8 cellular contexts compared by ENCODE assay signal in genomic region chr3:148991219-148992026, GRCh38. TPM values are rescaled to one million over a fixed set of nuclear protein-coding genes. Genes with fewer than 3 reads are reported as not detected.
DNase-seq lines count a peak whose midpoint lies in the region; ATAC-seq and TF ChIP-seq lines count a peak whose summit lies in the region.

Gene GYG1, plus strand, starts transcription at chr3:148991540. Its CDS starts 101 bp downstream, at chr3:148991641.

- peak within 1 kb of the TSS; percentile 77 for H3K9ac ChIP-seq in HUES6 (ENCODE audit: low read length)

- H3K36me3 Mint-ChIP-seq in activated T-helper 2 cell treated with anti-CD3 and anti-CD28 coated beads, Interferon-gamma antibody, Interleukin-2, Interleukin-4, amounts not matched to agents 10 μg/mL and 5 μg/mL and 100 μg/mL, durations not matched to agents 14 hours and 24 hours and 36 hours (ENCODE audit: low read depth), result peaks cover 22% of the 10 kb centered on the region
- peaks cover 12% of the 10 kb centered on the region for H3K36me3 Mint-ChIP-seq in natural killer cell treated with Interleukin-12 subunit alpha and Interleukin-12 subunit beta and Interleukin-15 and Interleukin-18, amount 100 ng/mL, for 72 hours
- peaks cover 15% of the 10 kb centered on the region for H3K36me3 Mint-ChIP-seq in stimulated activated naive CD8-positive, alpha-beta T cell treated with anti-CD3 and anti-CD28 coated beads, Interleukin-15, Interleukin-2, amounts not matched to agents 100 ng/mL and 50 ng/mL, for 24 hours (ENCODE audit: low read depth)

- H3K4me3 ChIP-seq in HUES6 (ENCODE audit: low read depth, low read length) (peak within 1 kb of the TSS; percentile 81), RWPE2 (ENCODE audit: severe bottlenecking) (peak within 1 kb of the TSS; percentile 79), fibroblast of pulmonary artery (replicated peaks; ENCODE audit: low read depth, low read length) (peak within 1 kb of the TSS; percentile 75)

- DNase-seq in DMS153 (lab: John Stamatoyannopoulos, UW) (peak; percentile 53), RWPE2 (ENCODE audit: low spot score) (peak; percentile 73), fibroblast of pulmonary artery (ENCODE audit: low read depth) (peak; percentile 85)
- DNase-seq in activated T-helper 2 cell treated with anti-CD3 and anti-CD28 coated beads, Interferon-gamma antibody, Interleukin-2, Interleukin-4, amounts not matched to agents 10 μg/mL and 5 μg/mL and 100 μg/mL, durations not matched to agents 14 hours and 24 hours and 36 hours (ENCODE audit: low spot score), result peak; percentile 73
- DNase-seq in natural killer cell treated with Interleukin-12 subunit alpha and Interleukin-12 subunit beta and Interleukin-15 and Interleukin-18, amount 100 ng/mL, for 72 hours (ENCODE audit: low spot score), result peak; percentile 91

- H3K27ac ChIP-seq in HUES6 (ENCODE audit: low read depth, low read length) (peak within 1 kb of the TSS; percentile 52; the same call in 1 of the 2 replicates), RWPE2 (ENCODE audit: poor library complexity, severe bottlenecking) (peak within 1 kb of the TSS; percentile 37)

- H3K4me1 Mint-ChIP-seq in activated T-helper 2 cell treated with anti-CD3 and anti-CD28 coated beads, Interferon-gamma antibody, Interleukin-2, Interleukin-4, amounts not matched to agents 10 μg/mL and 5 μg/mL and 100 μg/mL, durations not matched to agents 14 hours and 24 hours and 36 hours (ENCODE audit: low read depth), result peaks cover 26% of the 10 kb centered on the region
- H3K4me1 Mint-ChIP-seq in natural killer cell treated with Interleukin-12 subunit alpha and Interleukin-12 subunit beta and Interleukin-15 and Interleukin-18, amount 100 ng/mL, for 72 hours (ENCODE audit: low read depth in 2 of 2), result peaks cover 36 to 54% of the 10 kb centered on the region in 2 donors
- peaks cover 29% of the 10 kb centered on the region for H3K4me1 Mint-ChIP-seq in stimulated activated naive CD8-positive, alpha-beta T cell treated with anti-CD3 and anti-CD28 coated beads, Interleukin-15, Interleukin-2, amounts not matched to agents 100 ng/mL and 50 ng/mL, for 24 hours (ENCODE audit: low read depth)

- ATAC-seq in GM21423 (IDR thresholded peaks at IDR 0.05; ENCODE audit: unreplicated experiment) (peak; percentile 78), RWPE2 (ENCODE audit: low read depth) (peak; percentile 88)
- ATAC-seq in natural killer cell treated with Interleukin-12 subunit alpha and Interleukin-12 subunit beta and Interleukin-15 and Interleukin-18, amount 100 ng/mL, for 72 hours, result peak; percentile 92 to 93

- peak within 1 kb of the TSS; percentile 82 for H3K4me3 Mint-ChIP-seq in activated T-helper 2 cell treated with anti-CD3 and anti-CD28 coated beads, Interferon-gamma antibody, Interleukin-2, Interleukin-4, amounts not matched to agents 10 μg/mL and 5 μg/mL and 100 μg/mL, durations not matched to agents 14 hours and 24 hours and 36 hours (ENCODE audit: low read depth)
- peak within 1 kb of the TSS; percentile 91 for H3K4me3 Mint-ChIP-seq in natural killer cell treated with Interleukin-12 subunit alpha and Interleukin-12 subunit beta and Interleukin-15 and Interleukin-18, amount 100 ng/mL, for 72 hours
- peak within 1 kb of the TSS; percentile 84 for H3K4me3 Mint-ChIP-seq in stimulated activated naive CD8-positive, alpha-beta T cell treated with anti-CD3 and anti-CD28 coated beads, Interleukin-15, Interleukin-2, amounts not matched to agents 100 ng/mL and 50 ng/mL, for 24 hours

- H3K9me3 ChIP-seq in HUES6 (ENCODE audit: control insufficient read depth, insufficient read depth, low read depth, low read length) (no peaks in the 10 kb centered on the region), RWPE2 (ENCODE audit: severe bottlenecking) (no peaks in the 10 kb centered on the region)

- H3K27me3 Mint-ChIP-seq in activated T-helper 2 cell treated with anti-CD3 and anti-CD28 coated beads, Interferon-gamma antibody, Interleukin-2, Interleukin-4, amounts not matched to agents 10 μg/mL and 5 μg/mL and 100 μg/mL, durations not matched to agents 14 hours and 24 hours and 36 hours (ENCODE audit: low read depth), result no peaks in the 10 kb centered on the region
- H3K27me3 Mint-ChIP-seq in natural killer cell treated with Interleukin-12 subunit alpha and Interleukin-12 subunit beta and Interleukin-15 and Interleukin-18, amount 100 ng/mL, for 72 hours, result no peaks in the 10 kb centered on the region
- no peaks in the 10 kb centered on the region for H3K27me3 Mint-ChIP-seq in stimulated activated naive CD8-positive, alpha-beta T cell treated with anti-CD3 and anti-CD28 coated beads, Interleukin-15, Interleukin-2, amounts not matched to agents 100 ng/mL and 50 ng/mL, for 24 hours

- peaks cover 12% of the 10 kb centered on the region for H3K36me3 ChIP-seq in HUES6 (ENCODE audit: control insufficient read depth, insufficient read depth, low read length)
- peaks cover 17% of the 10 kb centered on the region for H3K36me3 ChIP-seq in RWPE2 (ENCODE audit: low read depth)

- TF ChIP-seq CTCF in RWPE2 (IDR thresholded peaks at IDR 0.05; ENCODE audit: poor library complexity, severe bottlenecking) (peak; percentile 54), fibroblast of pulmonary artery (IDR thresholded peaks at IDR 0.05; ENCODE audit: low read length, missing control alignments) (no peak)

- H3K4me1 ChIP-seq in HUES6 (ENCODE audit: control insufficient read depth, insufficient read depth, low read length), result peaks cover 17% of the 10 kb centered on the region
- no peaks in the 10 kb centered on the region for H3K4me1 ChIP-seq in RWPE2 (ENCODE audit: insufficient read depth, poor library complexity, severe bottlenecking)

- H3K9me3 Mint-ChIP-seq in activated T-helper 2 cell treated with anti-CD3 and anti-CD28 coated beads, Interferon-gamma antibody, Interleukin-2, Interleukin-4, amounts not matched to agents 10 μg/mL and 5 μg/mL and 100 μg/mL, durations not matched to agents 14 hours and 24 hours and 36 hours, result no peaks in the 10 kb centered on the region
- H3K9me3 Mint-ChIP-seq in natural killer cell treated with Interleukin-12 subunit alpha and Interleukin-12 subunit beta and Interleukin-15 and Interleukin-18, amount 100 ng/mL, for 72 hours, result no peaks in the 10 kb centered on the region
- no peaks in the 10 kb centered on the region for H3K9me3 Mint-ChIP-seq in stimulated activated naive CD8-positive, alpha-beta T cell treated with anti-CD3 and anti-CD28 coated beads, Interleukin-15, Interleukin-2, amounts not matched to agents 100 ng/mL and 50 ng/mL, for 24 hours

- H3K27ac Mint-ChIP-seq in activated T-helper 2 cell treated with anti-CD3 and anti-CD28 coated beads, Interferon-gamma antibody, Interleukin-2, Interleukin-4, amounts not matched to agents 10 μg/mL and 5 μg/mL and 100 μg/mL, durations not matched to agents 14 hours and 24 hours and 36 hours, result peak within 1 kb of the TSS; percentile 82
- peak within 1 kb of the TSS; percentile 95 to 96 for H3K27ac Mint-ChIP-seq in natural killer cell treated with Interleukin-12 subunit alpha and Interleukin-12 subunit beta and Interleukin-15 and Interleukin-18, amount 100 ng/mL, for 72 hours
- peak within 1 kb of the TSS; percentile 78 for H3K27ac Mint-ChIP-seq in stimulated activated naive CD8-positive, alpha-beta T cell treated with anti-CD3 and anti-CD28 coated beads, Interleukin-15, Interleukin-2, amounts not matched to agents 100 ng/mL and 50 ng/mL, for 24 hours

- intact Hi-C loops in activated T-helper 2 cell treated with anti-CD3 and anti-CD28 coated beads, Interferon-gamma antibody, Interleukin-2, Interleukin-4, amounts not matched to agents 10 μg/mL and 5 μg/mL and 100 μg/mL, durations not matched to agents 14 hours and 24 hours and 36 hours (cut with micrococcal nuclease), result loop anchor here (1.0 to 5.0 kb wide), 5 partner anchors 17 to 256 kb away; partner anchors contain the start of genes HLTF and HPS3

- H3K27me3 ChIP-seq in HUES6 (ENCODE audit: control insufficient read depth, insufficient read depth, low read length) (peaks cover 11% of the 10 kb centered on the region), RWPE2 (ENCODE audit: insufficient read depth, poor library complexity, severe bottlenecking) (no peaks in the 10 kb centered on the region)

RNA-seq across cellular contexts. Expression of gene GYG1, which starts in this region (rescaled TPM):
- total RNA-seq in activated T-helper 2 cell treated with anti-CD3 and anti-CD28 coated beads, Interferon-gamma antibody, Interleukin-2, Interleukin-4, amounts not matched to agents 10 μg/mL and 5 μg/mL and 100 μg/mL, durations not matched to agents 14 hours and 24 hours and 36 hours, result 25.2 and 25.3 TPM in 2 replicates
- 100 to 1,000 TPM in 1 of 2 donors, 10 to 100 TPM in 1; 83.5 to 112 TPM for total RNA-seq in natural killer cell treated with Interleukin-12 subunit alpha and Interleukin-12 subunit beta and Interleukin-15 and Interleukin-18, amount 100 ng/mL, for 72 hours

Comparison
In these comparisons a context has a peak if more than half of its experiments do, and no peak if none do; other contexts are left out.
1. Peak in every context shown above with its lines: DNase-seq, ATAC-seq, H3K4me3 ChIP-seq and H3K27ac ChIP-seq.